ENCODE assay signal across 1 cellular context in the genomic region with DNA sequence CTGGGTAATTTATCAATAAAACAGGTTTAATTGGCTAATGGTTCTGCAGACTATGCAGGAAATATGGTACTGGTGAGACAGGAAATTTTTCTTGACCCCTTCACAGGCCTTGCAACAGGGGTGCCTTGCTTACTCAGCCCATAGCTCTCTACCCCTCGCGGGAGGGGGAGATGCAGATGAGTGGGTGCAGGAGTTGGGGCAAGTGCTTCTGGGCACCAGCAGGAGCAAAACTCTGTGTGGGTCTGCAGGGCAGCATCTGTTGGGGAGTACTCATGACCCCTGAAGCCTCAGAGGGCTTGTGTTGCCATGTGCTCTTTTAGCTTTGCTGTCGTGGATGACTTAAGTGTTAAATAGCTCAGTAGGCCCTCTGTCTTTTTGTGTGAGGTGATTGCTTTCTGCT.
TF ChIP-seq lines count a peak whose summit lies in the region.

No MANE protein-coding gene starts in this region.

TF ChIP-seq in GM23338, 12 proteins besides CTCF, POLR2A, EP300 and RAD21 (continued from another document):
- TF ChIP-seq, protein P1, sequence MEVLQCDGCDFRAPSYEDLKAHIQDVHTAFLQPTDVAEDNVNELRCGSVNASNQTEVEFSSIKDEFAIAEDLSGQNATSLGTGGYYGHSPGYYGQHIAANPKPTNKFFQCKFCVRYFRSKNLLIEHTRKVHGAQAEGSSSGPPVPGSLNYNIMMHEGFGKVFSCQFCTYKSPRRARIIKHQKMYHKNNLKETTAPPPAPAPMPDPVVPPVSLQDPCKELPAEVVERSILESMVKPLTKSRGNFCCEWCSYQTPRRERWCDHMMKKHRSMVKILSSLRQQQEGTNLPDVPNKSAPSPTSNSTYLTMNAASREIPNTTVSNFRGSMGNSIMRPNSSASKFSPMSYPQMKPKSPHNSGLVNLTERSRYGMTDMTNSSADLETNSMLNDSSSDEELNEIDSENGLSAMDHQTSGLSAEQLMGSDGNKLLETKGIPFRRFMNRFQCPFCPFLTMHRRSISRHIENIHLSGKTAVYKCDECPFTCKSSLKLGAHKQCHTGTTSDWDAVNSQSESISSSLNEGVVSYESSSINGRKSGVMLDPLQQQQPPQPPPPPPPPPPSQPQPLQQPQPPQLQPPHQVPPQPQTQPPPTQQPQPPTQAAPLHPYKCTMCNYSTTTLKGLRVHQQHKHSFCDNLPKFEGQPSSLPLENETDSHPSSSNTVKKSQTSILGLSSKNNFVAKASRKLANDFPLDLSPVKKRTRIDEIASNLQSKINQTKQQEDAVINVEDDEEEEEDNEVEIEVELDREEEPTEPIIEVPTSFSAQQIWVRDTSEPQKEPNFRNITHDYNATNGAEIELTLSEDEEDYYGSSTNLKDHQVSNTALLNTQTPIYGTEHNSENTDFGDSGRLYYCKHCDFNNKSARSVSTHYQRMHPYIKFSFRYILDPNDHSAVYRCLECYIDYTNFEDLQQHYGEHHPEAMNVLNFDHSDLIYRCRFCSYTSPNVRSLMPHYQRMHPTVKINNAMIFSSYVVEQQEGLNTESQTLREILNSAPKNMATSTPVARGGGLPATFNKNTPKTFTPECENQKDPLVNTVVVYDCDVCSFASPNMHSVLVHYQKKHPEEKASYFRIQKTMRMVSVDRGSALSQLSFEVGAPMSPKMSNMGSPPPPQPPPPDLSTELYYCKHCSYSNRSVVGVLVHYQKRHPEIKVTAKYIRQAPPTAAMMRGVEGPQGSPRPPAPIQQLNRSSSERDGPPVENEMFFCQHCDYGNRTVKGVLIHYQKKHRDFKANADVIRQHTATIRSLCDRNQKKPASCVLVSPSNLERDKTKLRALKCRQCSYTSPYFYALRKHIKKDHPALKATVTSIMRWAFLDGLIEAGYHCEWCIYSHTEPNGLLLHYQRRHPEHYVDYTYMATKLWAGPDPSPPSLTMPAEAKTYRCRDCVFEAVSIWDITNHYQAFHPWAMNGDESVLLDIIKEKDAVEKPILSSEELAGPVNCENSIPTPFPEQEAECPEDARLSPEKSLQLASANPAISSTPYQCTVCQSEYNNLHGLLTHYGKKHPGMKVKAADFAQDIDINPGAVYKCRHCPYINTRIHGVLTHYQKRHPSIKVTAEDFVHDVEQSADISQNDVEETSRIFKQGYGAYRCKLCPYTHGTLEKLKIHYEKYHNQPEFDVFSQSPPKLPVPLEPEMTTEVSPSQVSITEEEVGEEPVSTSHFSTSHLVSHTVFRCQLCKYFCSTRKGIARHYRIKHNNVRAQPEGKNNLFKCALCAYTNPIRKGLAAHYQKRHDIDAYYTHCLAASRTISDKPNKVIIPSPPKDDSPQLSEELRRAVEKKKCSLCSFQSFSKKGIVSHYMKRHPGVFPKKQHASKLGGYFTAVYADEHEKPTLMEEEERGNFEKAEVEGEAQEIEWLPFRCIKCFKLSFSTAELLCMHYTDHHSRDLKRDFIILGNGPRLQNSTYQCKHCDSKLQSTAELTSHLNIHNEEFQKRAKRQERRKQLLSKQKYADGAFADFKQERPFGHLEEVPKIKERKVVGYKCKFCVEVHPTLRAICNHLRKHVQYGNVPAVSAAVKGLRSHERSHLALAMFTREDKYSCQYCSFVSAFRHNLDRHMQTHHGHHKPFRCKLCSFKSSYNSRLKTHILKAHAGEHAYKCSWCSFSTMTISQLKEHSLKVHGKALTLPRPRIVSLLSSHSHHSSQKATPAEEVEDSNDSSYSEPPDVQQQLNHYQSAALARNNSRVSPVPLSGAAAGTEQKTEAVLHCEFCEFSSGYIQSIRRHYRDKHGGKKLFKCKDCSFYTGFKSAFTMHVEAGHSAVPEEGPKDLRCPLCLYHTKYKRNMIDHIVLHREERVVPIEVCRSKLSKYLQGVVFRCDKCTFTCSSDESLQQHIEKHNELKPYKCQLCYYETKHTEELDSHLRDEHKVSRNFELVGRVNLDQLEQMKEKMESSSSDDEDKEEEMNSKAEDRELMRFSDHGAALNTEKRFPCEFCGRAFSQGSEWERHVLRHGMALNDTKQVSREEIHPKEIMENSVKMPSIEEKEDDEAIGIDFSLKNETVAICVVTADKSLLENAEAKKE (CRISPR knock-in tag; IDR thresholded peaks at IDR 0.05): no peak
- no peak for TF ChIP-seq NANOG (IDR thresholded peaks at IDR 0.05; ENCODE audit: borderline replicate concordance)
- TF ChIP-seq JUNB (IDR thresholded peaks at IDR 0.05; ENCODE audit: unreplicated experiment): no peak
- no peak for TF ChIP-seq ZNF114 (CRISPR knock-in tag; IDR thresholded peaks at IDR 0.05)
- no peak for TF ChIP-seq EZH2 (IDR thresholded peaks at IDR 0.05; ENCODE audit: low read depth, unreplicated experiment)
